In the genomic region with DNA sequence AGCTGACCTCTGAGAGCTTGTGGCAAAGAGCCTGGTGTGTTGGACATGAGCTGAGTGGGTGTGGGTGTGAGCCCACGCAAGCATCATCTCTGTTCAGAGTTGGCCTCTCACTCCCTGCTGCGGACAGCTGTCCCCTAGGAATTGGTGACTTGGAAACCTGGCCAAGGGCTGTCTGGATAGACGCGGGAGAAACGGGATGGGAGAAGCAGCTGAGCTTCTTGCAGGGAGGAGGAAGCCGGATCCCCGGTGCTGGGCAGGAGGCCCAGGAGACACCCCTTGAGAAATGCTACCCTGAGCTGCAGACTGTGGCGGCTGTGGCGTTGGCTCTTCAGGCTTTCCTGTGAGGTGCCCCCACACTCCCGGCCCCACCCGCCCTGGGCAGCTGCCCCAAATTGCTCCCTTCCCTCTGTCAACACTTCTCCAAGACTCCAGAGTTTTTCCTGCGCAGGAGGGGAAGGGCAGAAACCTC, we compare ENCODE assay signal across 13 cellular contexts.
DNase-seq lines count a peak whose midpoint lies in the region; ATAC-seq and TF ChIP-seq lines count a peak whose summit lies in the region.
"Had no signal": no experiment of that assay in that cellular context is flagged by ENCODE, and none has a peak within 500 bp of the region (broad histone marks: within the 10 kb centered on the region; RNA-seq: fewer than 3 reads in every experiment).

No MANE protein-coding gene starts in this region.

- no peak for TF ChIP-seq POLR2A in breast epithelium (IDR thresholded peaks at IDR 0.05)

- H3K36me3 ChIP-seq in breast epithelium (no peaks in the 10 kb centered on the region), cardiac muscle cell (peaks cover 10% of the 10 kb centered on the region), osteoblast (ENCODE audit: insufficient read depth, low read length) (no peaks in the 10 kb centered on the region)

- no peaks in the 10 kb centered on the region for H3K27me3 ChIP-seq in breast epithelium
- no peaks in the 10 kb centered on the region for H3K27me3 ChIP-seq in cardiac muscle cell
- H3K27me3 ChIP-seq in osteoblast (ENCODE audit: insufficient read depth, low read length): no peaks in the 10 kb centered on the region
- H3K27me3 ChIP-seq: body of pancreas had no signal

- intact Hi-C loops in breast epithelium (cut with DNase I; ENCODE audit: low total_unique reads): no loop called here
- intact Hi-C loops in MCF 10A (cut with micrococcal nuclease): loop anchor here (10.0 kb wide), 1 partner anchor 116 kb away; no protein-coding TSS in a partner anchor

- H3K4me3 ChIP-seq in breast epithelium: peak overlapping the region in 2 of 3 donors; percentile 3 to 6
- no peak overlapping the region for H3K4me3 ChIP-seq in cardiac muscle cell
- H3K4me3 ChIP-seq in osteoblast (ENCODE audit: insufficient read depth, low read length): no peak overlapping the region
- H3K4me3 ChIP-seq: body of pancreas had no signal

- TF ChIP-seq CTCF in breast epithelium (IDR thresholded peaks at IDR 0.05) (no peak), MCF 10A (IDR thresholded peaks at IDR 0.05; ENCODE audit: unreplicated experiment) (no peak), cardiac muscle cell (IDR thresholded peaks at IDR 0.05; ENCODE audit: low read depth, low read length) (no peak), osteoblast (IDR thresholded peaks at IDR 0.05; ENCODE audit: extremely low read depth, low read depth, low read length) (no peak)

- H3K27me3 Mint-ChIP-seq in MCF 10A (ENCODE audit: insufficient read depth, unreplicated experiment) (no peaks in the 10 kb centered on the region), T-helper 17 cell (peaks cover 17% of the 10 kb centered on the region)

- CTCF ChIA-PET in MCF 10A (lab: Yijun Ruan, JAX): interaction anchor here (0.5 kb wide), 1 partner anchor 248 kb away, joined by 3 read pairs; no protein-coding TSS in a partner anchor

- POLR2A ChIA-PET in MCF 10A (lab: Yijun Ruan, JAX): interaction anchor here (0.9 to 1.4 kb wide), 2 partner anchors 8 kb away, joined by 3 read pairs; no protein-coding TSS in a partner anchor

- peaks cover 0 to 4% of the 10 kb centered on the region in 2 donors for H3K4me1 ChIP-seq in breast epithelium
- peaks cover 28% of the 10 kb centered on the region for H3K4me1 ChIP-seq in cardiac muscle cell (ENCODE audit: low read depth)
- peaks cover 16% of the 10 kb centered on the region for H3K4me1 ChIP-seq in osteoblast (ENCODE audit: insufficient read depth, low read length)

- no TSS peak for BruUV-seq in MCF 10A (replicated peaks; lab: Mats Ljungman, UMichigan)

- no peaks in the 10 kb centered on the region for H3K79me2 ChIP-seq in osteoblast (ENCODE audit: insufficient read depth, low read length)

- H3K4me1 Mint-ChIP-seq in MCF 10A (ENCODE audit: insufficient read depth, unreplicated experiment) (peaks cover 20% of the 10 kb centered on the region), T-helper 17 cell (no peaks in the 10 kb centered on the region)

- H3K9me3 ChIP-seq in breast epithelium (peaks cover 0 to 7% of the 10 kb centered on the region in 2 donors), cardiac muscle cell (ENCODE audit: low read depth) (no peaks in the 10 kb centered on the region), osteoblast (ENCODE audit: low read depth, low read length) (no peaks in the 10 kb centered on the region), T-helper 17 cell (ENCODE audit: control insufficient read depth, low read length, poor library complexity, severe bottlenecking) (no peaks in the 10 kb centered on the region)
- H3K9me3 ChIP-seq: body of pancreas had no signal

- H3K36me3 Mint-ChIP-seq in MCF 10A (ENCODE audit: insufficient read depth, unreplicated experiment) (peaks cover 99% of the 10 kb centered on the region), T-helper 17 cell (ENCODE audit: low read depth) (no peaks in the 10 kb centered on the region)

- peaks cover 6% of the 10 kb centered on the region for H3K9me3 Mint-ChIP-seq in MCF 10A (ENCODE audit: unreplicated experiment)
- H3K9me3 Mint-ChIP-seq: T-helper 2 cell treated with Interferon-gamma antibody and Interleukin-4, amounts not matched to agents 5 μg/mL and 100 μg/mL, for 36 hours had no signal

- peak overlapping the region; percentile 50 to 72 for H3K27ac ChIP-seq in breast epithelium
- peak overlapping the region; percentile 79 for H3K27ac ChIP-seq in cardiac muscle cell
- H3K27ac ChIP-seq in osteoblast (ENCODE audit: low read depth, low read length): peak overlapping the region; percentile 67

- no peak overlapping the region for H3K27ac Mint-ChIP-seq in MCF 10A (ENCODE audit: low read depth, unreplicated experiment)
- H3K27ac Mint-ChIP-seq in T-helper 17 cell: no peak overlapping the region
- H3K27ac Mint-ChIP-seq: T-helper 2 cell treated with Interferon-gamma antibody and Interleukin-4, amounts not matched to agents 5 μg/mL and 100 μg/mL, for 36 hours had no signal

- H3K4me3 Mint-ChIP-seq in MCF 10A (ENCODE audit: unreplicated experiment) (no peak overlapping the region), T-helper 17 cell (no peak overlapping the region)
- H3K4me3 Mint-ChIP-seq: T-helper 2 cell treated with Interferon-gamma antibody and Interleukin-4, amounts not matched to agents 5 μg/mL and 100 μg/mL, for 36 hours had no signal

- no peak for DNase-seq in breast epithelium (ENCODE audit: low spot score in 2 of 2)
- no peak for DNase-seq in MCF 10A (ENCODE audit: unreplicated experiment)
- DNase-seq in cardiac muscle cell (ENCODE audit: low read depth in 1 of 2, low spot score in 1 of 2): peak; percentile 52 to 80
- peak; percentile 90 for DNase-seq in osteoblast (ENCODE audit: insufficient read length, low spot score, missing footprints)
- DNase-seq in cerebellar nuclear complex (lab: John Stamatoyannopoulos, UW): no peak
- DNase-seq in T-helper 17 cell: no peak
- DNase-seq: body of pancreas, head of caudate nucleus, nucleus accumbens had no signal

- ATAC-seq in T-helper 17 cell (no peak), GM19351 (IDR thresholded peaks at IDR 0.05; ENCODE audit: unreplicated experiment) (no peak), GM19023 (IDR thresholded peaks at IDR 0.05; ENCODE audit: unreplicated experiment) (no peak)
- ATAC-seq: body of pancreas, HCT116 had no signal

- peaks cover 5% of the 10 kb centered on the region for H4K20me1 ChIP-seq in osteoblast (ENCODE audit: insufficient read depth, low read length)

- peak overlapping the region; percentile 35 for H2AFZ ChIP-seq in osteoblast (ENCODE audit: low read length)

- H3K4me2 ChIP-seq in osteoblast (ENCODE audit: insufficient read depth, low read length): peak overlapping the region; percentile 29

Comparison
In these comparisons a context has a peak if more than half of its experiments do, and no peak if none do; other contexts are left out.
1. DNase-seq: peak in cardiac muscle cell (2 of 2) and osteoblast (single experiment); none in breast epithelium (0 of 2), MCF 10A (single experiment), cerebellar nuclear complex (0 of 2) and T-helper 17 cell (0 of 3).
2. H3K4me3 ChIP-seq: peak in breast epithelium (2 of 3); none in cardiac muscle cell (single experiment) and osteoblast (single experiment).
3. Peak in every context shown above with its lines, with median percentiles within 50 percentile points of each other: H3K27ac ChIP-seq.